Comparison of ENCODE assay signal across 8 cellular contexts in genomic region chr4:6308890-6309643, GRCh38. TPM values are rescaled to one million over a fixed set of nuclear protein-coding genes. Genes with fewer than 3 reads are reported as not detected.
DNase-seq lines count a peak whose midpoint lies in the region; ATAC-seq and TF ChIP-seq lines count a peak whose summit lies in the region.

No MANE protein-coding gene starts in this region.

- H3K4me1 ChIP-seq in CD4-positive, CD25-positive, alpha-beta regulatory T cell (ENCODE audit: control insufficient read depth, insufficient read depth, low read length, poor library complexity, severe bottlenecking) = no peaks in the 10 kb centered on the region
- peaks cover 5% of the 10 kb centered on the region for H3K4me1 ChIP-seq in effector memory CD4-positive, alpha-beta T cell (ENCODE audit: control insufficient read depth, insufficient read depth, low read length, poor library complexity, severe bottlenecking)

- H3K4me1 Mint-ChIP-seq in CD4-positive, CD25-positive, alpha-beta regulatory T cell = peaks cover 0 to 14% (median 6%) of the 10 kb centered on the region in 4 donors
- peaks cover 24% of the 10 kb centered on the region for H3K4me1 Mint-ChIP-seq in neural crest cell

- H3K36me3 ChIP-seq in CD4-positive, CD25-positive, alpha-beta regulatory T cell (ENCODE audit: control insufficient read depth, insufficient read depth, low read length) = no peaks in the 10 kb centered on the region
- no peaks in the 10 kb centered on the region for H3K36me3 ChIP-seq in effector memory CD4-positive, alpha-beta T cell (ENCODE audit: control insufficient read depth, insufficient read depth, low read length)

- H3K27ac Mint-ChIP-seq in CD4-positive, CD25-positive, alpha-beta regulatory T cell = no peak overlapping the region
- no peak overlapping the region for H3K27ac Mint-ChIP-seq in neural crest cell (ENCODE audit: unreplicated experiment)

- peaks cover 63% of the 10 kb centered on the region for H3K27me3 Mint-ChIP-seq in CD4-positive, CD25-positive, alpha-beta regulatory T cell
- H3K27me3 Mint-ChIP-seq in neural crest cell (ENCODE audit: low read depth) = peaks cover 19% of the 10 kb centered on the region

- no peak overlapping the region for H3K27ac ChIP-seq in CD4-positive, CD25-positive, alpha-beta regulatory T cell (ENCODE audit: insufficient read depth, low read length, poor library complexity, severe bottlenecking)
- H3K27ac ChIP-seq in effector memory CD4-positive, alpha-beta T cell (ENCODE audit: insufficient read depth, low read length, poor library complexity, severe bottlenecking) = no peak overlapping the region

- no peak for ATAC-seq in CD4-positive, CD25-positive, alpha-beta regulatory T cell (ENCODE audit: low read depth in 2 of 2)
- ATAC-seq in GM21515 (IDR thresholded peaks at IDR 0.05; ENCODE audit: unreplicated experiment) (no peak), HG02885 (IDR thresholded peaks at IDR 0.05; ENCODE audit: poor library complexity, unreplicated experiment) (no peak)

- H3K27me3 ChIP-seq in CD4-positive, CD25-positive, alpha-beta regulatory T cell (ENCODE audit: control insufficient read depth, insufficient read depth, low read length) = peaks cover 5% of the 10 kb centered on the region
- H3K27me3 ChIP-seq in effector memory CD4-positive, alpha-beta T cell (replicated peaks; ENCODE audit: control insufficient read depth, insufficient read depth, low read length, poor library complexity, severe bottlenecking) = no peaks in the 10 kb centered on the region

- H3K4me3 ChIP-seq in CD4-positive, CD25-positive, alpha-beta regulatory T cell (ENCODE audit: low read depth, low read length) = no peak overlapping the region
- peak overlapping the region; percentile 8 for H3K4me3 ChIP-seq in effector memory CD4-positive, alpha-beta T cell (ENCODE audit: insufficient read depth, low read depth, low read length, poor library complexity, severe bottlenecking)

- H3K36me3 Mint-ChIP-seq in CD4-positive, CD25-positive, alpha-beta regulatory T cell = no peaks in the 10 kb centered on the region
- no peaks in the 10 kb centered on the region for H3K36me3 Mint-ChIP-seq in neural crest cell (ENCODE audit: low read depth)

- H3K4me3 Mint-ChIP-seq in CD4-positive, CD25-positive, alpha-beta regulatory T cell = peak overlapping the region in 3 of 4 donors; percentile 59 to 73 (median 73)
- peak overlapping the region; percentile 79 for H3K4me3 Mint-ChIP-seq in neural crest cell

- peak in 1 of 3 donors; percentile 9 for DNase-seq in CD4-positive, CD25-positive, alpha-beta regulatory T cell
- DNase-seq in NCI-H2171 (lab: John Stamatoyannopoulos, UW) = peak; percentile 37
- no peak for DNase-seq in effector memory CD4-positive, alpha-beta T cell
- peak; percentile 18 for DNase-seq in neural crest cell (ENCODE audit: low read depth, low spot score)
- DNase-seq in pons (ENCODE audit: low spot score) = no peak
- no peak for DNase-seq in cortex of kidney (lab: John Stamatoyannopoulos, UW)

- peak; percentile 35 for TF ChIP-seq CTCF in neural crest cell (conservative IDR thresholded peaks at IDR 0.05)

- H3K9me3 ChIP-seq in CD4-positive, CD25-positive, alpha-beta regulatory T cell (ENCODE audit: control insufficient read depth in 2 of 2, low read length in 2 of 2) = no peaks in the 10 kb centered on the region
- no peaks in the 10 kb centered on the region for H3K9me3 ChIP-seq in effector memory CD4-positive, alpha-beta T cell (ENCODE audit: control insufficient read depth, low read length)

- peaks cover 0 to 3% (median 0%) of the 10 kb centered on the region in 7 donors for H3K9me3 Mint-ChIP-seq in CD4-positive, CD25-positive, alpha-beta regulatory T cell
- peaks cover 5% of the 10 kb centered on the region for H3K9me3 Mint-ChIP-seq in neural crest cell

RNA-seq across cellular contexts. Expression of gene WFS1, which starts 39.4 kb away (rescaled TPM):
- total RNA-seq in CD4-positive, CD25-positive, alpha-beta regulatory T cell = 3.8 TPM
- polyA plus RNA-seq in CD4-positive, CD25-positive, alpha-beta regulatory T cell = 1 to 10 TPM; 2.5 to 4.2 (median 3.4) TPM
- 24.8 and 25.1 TPM in 2 replicates for total RNA-seq in neural crest cell

Comparison
In these comparisons a context has a peak if more than half of its experiments do, and no peak if none do; other contexts are left out.
1. DNase-seq: peak in NCI-H2171 (single experiment) and neural crest cell (single experiment); none in effector memory CD4-positive, alpha-beta T cell (0 of 3), pons (single experiment) and cortex of kidney (single experiment).